In the genomic region with DNA sequence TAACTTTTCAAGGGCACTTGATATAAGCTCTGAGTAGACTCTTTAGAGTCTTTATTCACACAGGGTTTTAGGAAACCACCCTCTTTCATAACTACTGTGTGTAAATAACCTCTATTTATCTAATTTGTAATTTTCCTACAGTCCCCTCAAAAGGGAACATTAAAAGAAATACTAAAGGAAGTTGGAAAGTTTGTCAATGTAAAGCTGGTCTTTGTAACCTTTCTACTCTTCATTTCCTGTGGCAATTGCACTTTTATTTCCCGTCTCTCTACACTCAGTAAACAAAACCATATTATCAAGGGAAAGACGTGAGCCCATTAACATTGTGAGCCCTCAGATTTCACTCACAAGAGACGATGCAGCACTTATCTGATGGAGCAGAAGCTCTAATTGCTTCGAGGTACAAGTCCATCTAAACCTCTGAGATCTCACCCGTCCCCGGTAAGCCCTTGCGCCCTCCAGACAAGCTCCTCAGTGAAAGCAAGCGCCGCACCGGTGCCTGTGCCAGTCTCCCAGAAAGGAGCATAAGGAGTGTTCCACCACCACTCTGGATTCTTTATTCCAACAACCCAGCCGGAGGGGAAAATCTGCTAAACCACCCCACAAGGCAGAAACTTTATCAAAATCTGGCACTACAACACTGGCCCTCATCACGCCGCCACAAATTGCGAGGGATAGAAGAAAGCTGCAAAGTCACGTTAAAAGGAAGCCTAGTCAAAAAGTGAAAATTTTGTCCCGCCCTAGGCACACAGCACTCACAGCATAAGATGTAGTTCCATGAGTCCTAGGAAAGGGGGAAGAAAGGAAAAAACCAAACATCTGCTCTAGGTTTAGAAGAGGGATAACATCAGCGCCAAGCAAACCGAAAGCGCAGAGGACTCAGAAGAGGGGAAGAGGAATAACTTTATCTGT, we compare ENCODE assay signal across 1 cellular context.
TF ChIP-seq lines count a peak whose summit lies in the region.

No MANE protein-coding gene starts in this region.

TF ChIP-seq in HCT116, 20 proteins besides CTCF, POLR2A, EP300 and RAD21 (continued from another document):
- TF ChIP-seq, protein P1, sequence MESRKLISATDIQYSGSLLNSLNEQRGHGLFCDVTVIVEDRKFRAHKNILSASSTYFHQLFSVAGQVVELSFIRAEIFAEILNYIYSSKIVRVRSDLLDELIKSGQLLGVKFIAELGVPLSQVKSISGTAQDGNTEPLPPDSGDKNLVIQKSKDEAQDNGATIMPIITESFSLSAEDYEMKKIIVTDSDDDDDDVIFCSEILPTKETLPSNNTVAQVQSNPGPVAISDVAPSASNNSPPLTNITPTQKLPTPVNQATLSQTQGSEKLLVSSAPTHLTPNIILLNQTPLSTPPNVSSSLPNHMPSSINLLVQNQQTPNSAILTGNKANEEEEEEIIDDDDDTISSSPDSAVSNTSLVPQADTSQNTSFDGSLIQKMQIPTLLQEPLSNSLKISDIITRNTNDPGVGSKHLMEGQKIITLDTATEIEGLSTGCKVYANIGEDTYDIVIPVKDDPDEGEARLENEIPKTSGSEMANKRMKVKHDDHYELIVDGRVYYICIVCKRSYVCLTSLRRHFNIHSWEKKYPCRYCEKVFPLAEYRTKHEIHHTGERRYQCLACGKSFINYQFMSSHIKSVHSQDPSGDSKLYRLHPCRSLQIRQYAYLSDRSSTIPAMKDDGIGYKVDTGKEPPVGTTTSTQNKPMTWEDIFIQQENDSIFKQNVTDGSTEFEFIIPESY (IDR thresholded peaks at IDR 0.05; ENCODE audit: extremely low read depth, insufficient replicate concordance, low read length), result no peak
- no peak for TF ChIP-seq ZFX (IDR thresholded peaks at IDR 0.05)
- TF ChIP-seq SP1 (IDR thresholded peaks at IDR 0.05; ENCODE audit: low read depth), result no peak
- no peak for TF ChIP-seq POLR2AphosphoS5 (IDR thresholded peaks at IDR 0.05; ENCODE audit: low read depth, low read length)
- TF ChIP-seq SIN3A (IDR thresholded peaks at IDR 0.05; ENCODE audit: low read depth), result no peak
